10 cellular contexts compared by ENCODE assay signal in genomic region chr14:101072531-101072930, GRCh38.
DNase-seq lines count a peak whose midpoint lies in the region; ATAC-seq and TF ChIP-seq lines count a peak whose summit lies in the region.
"Had no signal": no experiment of that assay in that cellular context is flagged by ENCODE, and none has a peak within 500 bp of the region (broad histone marks: within the 10 kb centered on the region; RNA-seq: fewer than 3 reads in every experiment).

No MANE protein-coding gene starts in this region.

- H3K27ac ChIP-seq in BLaER1 (peak overlapping the region; percentile 88), HUES48 (ENCODE audit: low read depth, low read length) (peak overlapping the region; percentile 90), SJCRH30 (no peak overlapping the region)

- H3K4me1 Mint-ChIP-seq in chondrocyte (ENCODE audit: low read depth) (peaks cover 49% of the 10 kb centered on the region), nephron progenitor cell (peaks cover 51% of the 10 kb centered on the region)

- peak overlapping the region; percentile 77 for H3K9ac ChIP-seq in BLaER1
- H3K9ac ChIP-seq in HUES48 (ENCODE audit: low read depth, low read length) = no peak overlapping the region

- H3K4me3 ChIP-seq in BLaER1 = peak overlapping the region; percentile 57
- H3K4me3 ChIP-seq in HUES48 (ENCODE audit: low read depth, low read length) = no peak overlapping the region
- no peak overlapping the region for H3K4me3 ChIP-seq in SJCRH30

- H3K4me1 ChIP-seq in BLaER1 = peaks cover 100% of the 10 kb centered on the region
- H3K4me1 ChIP-seq in HUES48 (ENCODE audit: control insufficient read depth, insufficient read depth, low read length) = peaks cover 34% of the 10 kb centered on the region
- peaks cover 27% of the 10 kb centered on the region for H3K4me1 ChIP-seq in SJCRH30

- H3K27me3 ChIP-seq in BLaER1 (no peaks in the 10 kb centered on the region), HUES48 (ENCODE audit: control insufficient read depth, insufficient read depth, low read length) (peaks cover 18% of the 10 kb centered on the region), SJCRH30 (no peaks in the 10 kb centered on the region)

- no peaks in the 10 kb centered on the region for H3K9me3 ChIP-seq in BLaER1
- no peaks in the 10 kb centered on the region for H3K9me3 ChIP-seq in HUES48 (ENCODE audit: control insufficient read depth, insufficient read depth, low read length)
- H3K9me3 ChIP-seq in SJCRH30 (replicated peaks) = no peaks in the 10 kb centered on the region

- DNase-seq in chondrocyte (ENCODE audit: low spot score) (peak; percentile 59), nephron progenitor cell (peak; percentile 28), SJCRH30 (no peak)
- DNase-seq in stimulated activated CD4-positive, alpha-beta T cell treated with anti-CD3 and anti-CD28 coated beads, Interleukin-1b, Interleukin-23, amount 100 ng/mL, for 48 hours = no peak
- DNase-seq in stimulated activated naive CD4-positive, alpha-beta T cell treated with Interleukin-2 at 50 U/mL for 16 hours (lab: John Stamatoyannopoulos, UW) = no peak
- DNase-seq: T-helper 9 cell had no signal

- H3K36me3 Mint-ChIP-seq in chondrocyte (ENCODE audit: low read depth) = no peaks in the 10 kb centered on the region
- H3K36me3 Mint-ChIP-seq in nephron progenitor cell (ENCODE audit: low read depth) = no peaks in the 10 kb centered on the region

- H4K20me1 ChIP-seq in BLaER1 = no peaks in the 10 kb centered on the region

- H3K4me3 Mint-ChIP-seq in chondrocyte (ENCODE audit: unreplicated experiment) (no peak overlapping the region), nephron progenitor cell (no peak overlapping the region)
- H3K4me3 Mint-ChIP-seq: B cell had no signal

- ATAC-seq in HG02970 (IDR thresholded peaks at IDR 0.05; ENCODE audit: low FRiP score, unreplicated experiment) = no peak

- H3K9me3 Mint-ChIP-seq in chondrocyte (ENCODE audit: low read depth) (no peaks in the 10 kb centered on the region), nephron progenitor cell (no peaks in the 10 kb centered on the region)

- H3K27ac Mint-ChIP-seq in chondrocyte (ENCODE audit: unreplicated experiment) = peak overlapping the region; percentile 83
- no peak overlapping the region for H3K27ac Mint-ChIP-seq in nephron progenitor cell
- H3K27ac Mint-ChIP-seq: B cell had no signal

- peak overlapping the region; percentile 98 for H3K4me2 ChIP-seq in BLaER1

- H3K36me3 ChIP-seq in BLaER1 (no peaks in the 10 kb centered on the region), HUES48 (ENCODE audit: control insufficient read depth, insufficient read depth, low read length) (0 out of 2 replicates have a peak, but pooled peaks cover 3% of the 10 kb centered on the region), SJCRH30 (peaks cover 37% of the 10 kb centered on the region)

- TF ChIP-seq CTCF in chondrocyte (IDR thresholded peaks at IDR 0.05) (no peak), nephron progenitor cell (IDR thresholded peaks at IDR 0.05) (no peak)

- H3K27me3 Mint-ChIP-seq in chondrocyte (ENCODE audit: low read depth) (no peaks in the 10 kb centered on the region), nephron progenitor cell (ENCODE audit: low read depth, poor library complexity) (peaks cover 47% of the 10 kb centered on the region)

Comparison
In these comparisons a context has a peak if more than half of its experiments do, and no peak if none do; other contexts are left out.
1. DNase-seq: peak in chondrocyte (single experiment) and nephron progenitor cell (single experiment); none in SJCRH30 (0 of 2), stimulated activated CD4-positive, alpha-beta T cell treated with anti-CD3 and anti-CD28 coated beads, Interleukin-1b, Interleukin-23, amount 100 ng/mL, for 48 hours (single experiment) and stimulated activated naive CD4-positive, alpha-beta T cell treated with Interleukin-2 at 50 U/mL for 16 hours (single experiment).